ENCODE assay signal across 10 cellular contexts in genomic region chr1:21346304-21347071, GRCh38. TPM values are rescaled to one million over a fixed set of nuclear protein-coding genes. Genes with fewer than 3 reads are reported as not detected.
A peak's percentile ranks its signal among the peaks of the same experiment; 100 is the strongest.
DNase-seq lines count a peak whose midpoint lies in the region; ATAC-seq and TF ChIP-seq lines count a peak whose summit lies in the region.
"Had no signal": no experiment of that assay in that cellular context is flagged by ENCODE, and none has a peak within 500 bp of the region (broad histone marks: within the 10 kb centered on the region; RNA-seq: fewer than 3 reads in every experiment).

No MANE protein-coding gene starts in this region.

- H3K9ac ChIP-seq in OCI-LY3 (ENCODE audit: low read length) (peak overlapping the region; percentile 93), fibroblast of lung (ENCODE audit: insufficient read depth, low read length) (no peak overlapping the region), rectal smooth muscle tissue (ENCODE audit: low read length) (no peak overlapping the region)

- H3K27me3 Mint-ChIP-seq in stimulated activated memory B cell treated with anti-CD40 and anti-IgM and Interleukin-4, amounts not matched to agents 10 μg/mL and 1 μg/mL and 100 μg/mL, for 72 hours: no peaks in the 10 kb centered on the region
- H3K27me3 Mint-ChIP-seq: naive thymus-derived CD8-positive, alpha-beta T cell had no signal

- TF ChIP-seq POLR2A in lower leg skin (IDR thresholded peaks at IDR 0.05): no peak

- DNase-seq in fibroblast of lung (ENCODE audit: low read depth in 2 of 2): no peak
- DNase-seq in lower leg skin (ENCODE audit: low spot score in 2 of 2): no peak
- DNase-seq: KG1 had no signal

- H3K27me3 ChIP-seq in DOHH2 (ENCODE audit: control insufficient read depth, low read length): peaks cover 59% of the 10 kb centered on the region
- H3K27me3 ChIP-seq in OCI-LY3 (ENCODE audit: low read depth, low read length): no peaks in the 10 kb centered on the region
- no peaks in the 10 kb centered on the region for H3K27me3 ChIP-seq in fibroblast of lung (ENCODE audit: control insufficient read depth, insufficient read depth, low read length)
- no peaks in the 10 kb centered on the region for H3K27me3 ChIP-seq in rectal smooth muscle tissue (ENCODE audit: control insufficient read depth, insufficient read depth, low read length)

- H3K79me2 ChIP-seq in DOHH2 (ENCODE audit: control insufficient read depth, low read length) (no peaks in the 10 kb centered on the region), OCI-LY3 (ENCODE audit: low read length) (peaks cover 56% of the 10 kb centered on the region), fibroblast of lung (ENCODE audit: control insufficient read depth, insufficient read depth, low read length) (peaks cover 35% of the 10 kb centered on the region)

- H3K36me3 ChIP-seq in DOHH2 (ENCODE audit: control insufficient read depth, low read length): no peaks in the 10 kb centered on the region
- H3K36me3 ChIP-seq in OCI-LY3 (replicated peaks; ENCODE audit: low read depth, low read length): no peaks in the 10 kb centered on the region
- H3K36me3 ChIP-seq in fibroblast of lung (ENCODE audit: control insufficient read depth, insufficient read depth, low read length): no peaks in the 10 kb centered on the region
- no peaks in the 10 kb centered on the region for H3K36me3 ChIP-seq in rectal smooth muscle tissue (ENCODE audit: control insufficient read depth, insufficient read depth, low read length)

- no peak overlapping the region for H3K4me3 Mint-ChIP-seq in stimulated activated memory B cell treated with anti-CD40 and anti-IgM and Interleukin-4, amounts not matched to agents 10 μg/mL and 1 μg/mL and 100 μg/mL, for 72 hours
- H3K4me3 Mint-ChIP-seq: naive thymus-derived CD8-positive, alpha-beta T cell had no signal

- H2AFZ ChIP-seq in OCI-LY3 (ENCODE audit: low read depth, low read length) (no peak overlapping the region), fibroblast of lung (ENCODE audit: low read length) (no peak overlapping the region)

- peak overlapping the region; percentile 76 for H3K4me3 ChIP-seq in DOHH2 (ENCODE audit: low read length)
- peak overlapping the region; percentile 99 for H3K4me3 ChIP-seq in OCI-LY3 (ENCODE audit: low read length)
- peak overlapping the region; percentile 66 to 83 (median 75) for H3K4me3 ChIP-seq in fibroblast of lung (replicated peaks in 1 of 4; ENCODE audit: control extremely low read depth in 1 of 4, insufficient read depth in 1 of 4, low read depth in 3 of 4, low read length in 4 of 4)
- peak overlapping the region; percentile 82 for H3K4me3 ChIP-seq in rectal smooth muscle tissue (ENCODE audit: low read length)
- no peak overlapping the region for H3K4me3 ChIP-seq in lower leg skin (ENCODE audit: low read depth, poor library complexity, severe bottlenecking)

- no peak for TF ChIP-seq CTCF in DOHH2 (IDR thresholded peaks at IDR 0.05; ENCODE audit: low read depth, low read length, poor library complexity, severe bottlenecking)
- no peak for TF ChIP-seq CTCF in OCI-LY3 (IDR thresholded peaks at IDR 0.05; ENCODE audit: low read depth, low read length)
- TF ChIP-seq CTCF in fibroblast of lung (conservative IDR thresholded peaks at IDR 0.05 in 1 of 2, IDR thresholded peaks at IDR 0.05 in 1 of 2; ENCODE audit: low read depth in 1 of 2, low read length in 2 of 2): no peak
- TF ChIP-seq CTCF in lower leg skin (IDR thresholded peaks at IDR 0.05): no peak

- WGBS in lower leg skin, 2 donors: 47 to 54% methylated on average over 16 of the region's 16 CpGs

- H3K27ac ChIP-seq in DOHH2 (ENCODE audit: low read depth, low read length): no peak overlapping the region
- no peak overlapping the region for H3K27ac ChIP-seq in OCI-LY3 (ENCODE audit: low read length)
- no peak overlapping the region for H3K27ac ChIP-seq in fibroblast of lung (ENCODE audit: insufficient read depth, low read length)
- peak overlapping the region; percentile 88 for H3K27ac ChIP-seq in rectal smooth muscle tissue (ENCODE audit: low read depth, low read length)

- H3K4me1 Mint-ChIP-seq in stimulated activated memory B cell treated with anti-CD40 and anti-IgM and Interleukin-4, amounts not matched to agents 10 μg/mL and 1 μg/mL and 100 μg/mL, for 72 hours: peaks cover 29% of the 10 kb centered on the region

- no peaks in the 10 kb centered on the region for H3K9me3 Mint-ChIP-seq in stimulated activated memory B cell treated with anti-CD40 and anti-IgM and Interleukin-4, amounts not matched to agents 10 μg/mL and 1 μg/mL and 100 μg/mL, for 72 hours
- H3K9me3 Mint-ChIP-seq: naive thymus-derived CD8-positive, alpha-beta T cell had no signal

- intact Hi-C loops in lower leg skin (cut with DNase I; ENCODE audit: low total_unique reads): no loop called here

- H3K36me3 Mint-ChIP-seq in stimulated activated memory B cell treated with anti-CD40 and anti-IgM and Interleukin-4, amounts not matched to agents 10 μg/mL and 1 μg/mL and 100 μg/mL, for 72 hours: peaks cover 8% of the 10 kb centered on the region
- H3K36me3 Mint-ChIP-seq: naive thymus-derived CD8-positive, alpha-beta T cell had no signal

- H3K27ac Mint-ChIP-seq in stimulated activated memory B cell treated with anti-CD40 and anti-IgM and Interleukin-4, amounts not matched to agents 10 μg/mL and 1 μg/mL and 100 μg/mL, for 72 hours: no peak overlapping the region
- H3K27ac Mint-ChIP-seq: naive thymus-derived CD8-positive, alpha-beta T cell had no signal

- no peak for ATAC-seq in stimulated activated memory B cell treated with anti-CD40 and anti-IgM and Interleukin-4, amounts not matched to agents 10 μg/mL and 1 μg/mL and 100 μg/mL, for 72 hours
- ATAC-seq in HG03442 (IDR thresholded peaks at IDR 0.05; ENCODE audit: unreplicated experiment) (no peak), HG03139 (IDR thresholded peaks at IDR 0.05; ENCODE audit: unreplicated experiment) (no peak)

- no peaks in the 10 kb centered on the region for H3F3A ChIP-seq in DOHH2 (ENCODE audit: control insufficient read depth, insufficient read depth)

- H3K9me3 ChIP-seq in DOHH2 (ENCODE audit: control insufficient read depth, insufficient read depth, low read length): no peaks in the 10 kb centered on the region
- no peaks in the 10 kb centered on the region for H3K9me3 ChIP-seq in OCI-LY3 (ENCODE audit: insufficient read depth, low read length)
- no peaks in the 10 kb centered on the region for H3K9me3 ChIP-seq in fibroblast of lung (ENCODE audit: control insufficient read depth, insufficient read depth, low read depth, low read length)

- H4K20me1 ChIP-seq in DOHH2 (ENCODE audit: control insufficient read depth, insufficient read depth, low read depth, low read length) (no peaks in the 10 kb centered on the region; the same call in 1 of the 2 replicates), OCI-LY3 (ENCODE audit: insufficient read depth, low read length) (peaks cover 26% of the 10 kb centered on the region), fibroblast of lung (ENCODE audit: control insufficient read depth, extremely low read depth, insufficient read depth, low read length) (no peaks in the 10 kb centered on the region)

- H3K4me2 ChIP-seq in DOHH2 (ENCODE audit: low read length) (peak overlapping the region; percentile 82), OCI-LY3 (ENCODE audit: low read length) (peak overlapping the region; percentile 95), fibroblast of lung (ENCODE audit: extremely low read depth, insufficient read depth, low read length) (peak overlapping the region; percentile 98)

- H3K9me2 ChIP-seq in DOHH2 (replicated peaks; ENCODE audit: control insufficient read depth, low read length): no peaks in the 10 kb centered on the region

- peaks cover 30% of the 10 kb centered on the region for H3K4me1 ChIP-seq in DOHH2 (ENCODE audit: control insufficient read depth, low read length)
- peaks cover 25% of the 10 kb centered on the region for H3K4me1 ChIP-seq in OCI-LY3 (ENCODE audit: low read length)
- peaks cover 13% of the 10 kb centered on the region for H3K4me1 ChIP-seq in fibroblast of lung (ENCODE audit: control insufficient read depth, extremely low read depth, insufficient read depth, low read length)
- H3K4me1 ChIP-seq in rectal smooth muscle tissue (ENCODE audit: control insufficient read depth, insufficient read depth, low read length): peaks cover 25% of the 10 kb centered on the region

RNA-seq across cellular contexts. Expression of gene ECE1, which starts 56.2 kb away (rescaled TPM):
- total RNA-seq in fibroblast of lung (57.3 and 138 TPM in 2 replicates), lower leg skin (10 to 100 TPM; 37.1 to 68.9 (median 48.3) TPM)
- polyA plus RNA-seq in fibroblast of lung: 131 and 137 TPM in 2 replicates
- polyA plus RNA-seq in fibroblast of lung (2012): 145 and 152 TPM in 2 replicates
- polyA minus RNA-seq in fibroblast of lung (ENCODE audit: low replicate concordance): 228 and 250 TPM in 2 replicates
